1 cellular context compared by ENCODE assay signal in genomic region chr11:66228521-66228920, GRCh38.
TF ChIP-seq lines count a peak whose summit lies in the region.

No MANE protein-coding gene starts in this region.

TF ChIP-seq in HepG2, 621 proteins besides CTCF, POLR2A, EP300 and RAD21:
- TF ChIP-seq ZBTB39 (CRISPR knock-in tag; IDR thresholded peaks at IDR 0.05): no peak
- TF ChIP-seq HNRNPL (IDR thresholded peaks at IDR 0.05; ENCODE audit: low read depth, low read length): no peak
- no peak for TF ChIP-seq SMAD9 (CRISPR knock-in tag; IDR thresholded peaks at IDR 0.05)
- TF ChIP-seq ZFP82 (CRISPR knock-in tag; IDR thresholded peaks at IDR 0.05; ENCODE audit: borderline replicate concordance): no peak
- no peak for TF ChIP-seq ZNF589 (CRISPR knock-in tag; conservative IDR thresholded peaks at IDR 0.05)
- TF ChIP-seq NR2F6 (IDR thresholded peaks at IDR 0.05): no peak
- no peak for TF ChIP-seq NR2F6 (CRISPR knock-in tag; IDR thresholded peaks at IDR 0.05)
TF ChIP-seq in HepG2: peak in this region for 0.
